In the genomic region with DNA sequence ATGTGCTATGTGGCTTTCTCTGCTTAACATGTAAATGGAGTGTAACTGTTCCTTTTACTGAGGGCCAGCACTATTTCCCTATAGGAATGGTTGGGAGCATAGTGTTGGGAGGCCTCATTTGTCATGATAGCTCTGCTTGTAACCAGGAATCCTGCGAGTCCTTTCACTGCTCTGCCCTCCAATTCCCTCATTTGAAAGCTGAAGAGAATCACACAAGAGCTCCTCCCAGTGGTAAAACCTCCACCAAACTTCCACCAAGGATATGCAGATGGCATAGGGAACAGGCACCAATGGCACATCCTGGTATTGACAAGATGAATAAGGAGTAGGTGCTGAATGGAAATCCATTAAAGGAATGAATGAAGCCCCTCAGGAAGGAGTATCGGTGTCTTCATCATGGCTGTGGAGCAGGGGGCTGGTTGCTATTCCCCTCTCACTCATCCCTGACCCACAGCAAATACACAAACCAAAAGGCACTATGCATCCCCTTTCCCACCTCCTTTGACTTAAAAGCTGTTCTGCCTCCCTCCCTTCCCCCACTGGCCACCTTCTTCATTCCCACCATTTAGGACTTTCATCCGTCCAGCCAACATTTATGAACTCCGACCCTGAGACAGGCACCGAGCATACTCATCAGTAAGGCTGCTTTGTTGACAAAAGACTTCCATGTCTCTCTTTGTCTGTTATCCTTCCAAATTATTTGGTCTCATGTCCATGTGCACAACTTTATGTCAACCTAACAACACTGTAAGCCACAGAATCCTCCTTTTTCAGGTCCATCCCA, we compare ENCODE assay signal across 8 cellular contexts.
DNase-seq lines count a peak whose midpoint lies in the region; ATAC-seq, FAIRE-seq and TF ChIP-seq lines count a peak whose summit lies in the region.

No MANE protein-coding gene starts in this region.

- H3K4me3 ChIP-seq in NT2/D1 (ENCODE audit: insufficient read length, low read depth), result no peak overlapping the region
- no peak overlapping the region for H3K4me3 ChIP-seq in endodermal cell (ENCODE audit: low read length)

- FAIRE-seq in HTR-8/SVneo (lab: Jason Lieb, UNC), result no peak

- H3K36me3 ChIP-seq in NT2/D1 (ENCODE audit: insufficient read depth, insufficient read length, low read length) (no peaks in the 10 kb centered on the region), endodermal cell (ENCODE audit: control insufficient read depth, insufficient read depth, low read length) (no peaks in the 10 kb centered on the region)

- H3K4me1 ChIP-seq in NT2/D1 (ENCODE audit: insufficient read depth, insufficient read length) (no peaks in the 10 kb centered on the region), endodermal cell (ENCODE audit: control insufficient read depth, insufficient read depth, low read length) (peaks cover 12% of the 10 kb centered on the region)

- ATAC-seq in naive thymus-derived CD8-positive, alpha-beta T cell, result no peak
- ATAC-seq in HG02973 (IDR thresholded peaks at IDR 0.05; ENCODE audit: unreplicated experiment), result no peak

- H3K9me3 ChIP-seq in NT2/D1 (ENCODE audit: insufficient read depth, low read length) (no peaks in the 10 kb centered on the region), endodermal cell (ENCODE audit: control insufficient read depth, low read length) (no peaks in the 10 kb centered on the region)

- POLR2A ChIA-PET in naive thymus-derived CD8-positive, alpha-beta T cell (lab: Charles Lee), result interaction anchor here (1.0 kb wide), 1 partner anchor 15 kb away, joined by 3 read pairs; no protein-coding TSS in a partner anchor

- TF ChIP-seq CTCF in endodermal cell (conservative IDR thresholded peaks at IDR 0.05), result peak; percentile 76

- H3K4me1 Mint-ChIP-seq in endodermal cell, result peaks cover 40% of the 10 kb centered on the region
- peaks cover 40 to 87% (median 83%) of the 10 kb centered on the region in 4 donors for H3K4me1 Mint-ChIP-seq in naive thymus-derived CD8-positive, alpha-beta T cell

- 73 to 78% methylated on average over 4 to 5 of the region's 5 CpGs for WGBS in endodermal cell (ENCODE audit: insufficient coverage in 1 of 2, insufficient read length in 1 of 2), 2 experiments

- H3K27ac ChIP-seq in endodermal cell (ENCODE audit: low read depth, low read length), result no peak overlapping the region

- peaks cover 9% of the 10 kb centered on the region for H3K36me3 Mint-ChIP-seq in endodermal cell (ENCODE audit: low read depth)
- H3K36me3 Mint-ChIP-seq in naive thymus-derived CD8-positive, alpha-beta T cell, result peaks cover 0 to 77% (median 0%) of the 10 kb centered on the region in 3 donors

- H3K4me3 Mint-ChIP-seq in endodermal cell, result no peak overlapping the region
- no peak overlapping the region for H3K4me3 Mint-ChIP-seq in naive thymus-derived CD8-positive, alpha-beta T cell

- no peak overlapping the region for H3K9ac ChIP-seq in NT2/D1 (ENCODE audit: insufficient read length, low read depth)
- H3K9ac ChIP-seq in endodermal cell (ENCODE audit: extremely low read depth, low read length, poor library complexity, severe bottlenecking), result no peak overlapping the region

- H3K27me3 ChIP-seq in NT2/D1 (ENCODE audit: insufficient read depth, insufficient read length), result no peaks in the 10 kb centered on the region
- H3K27me3 ChIP-seq in endodermal cell (ENCODE audit: control insufficient read depth, insufficient read depth, low read length, poor library complexity, severe bottlenecking), result no peaks in the 10 kb centered on the region

- H3K27me3 Mint-ChIP-seq in endodermal cell (ENCODE audit: insufficient read depth), result no peaks in the 10 kb centered on the region
- H3K27me3 Mint-ChIP-seq in naive thymus-derived CD8-positive, alpha-beta T cell, result no peaks in the 10 kb centered on the region

- no peaks in the 10 kb centered on the region for H3K9me3 Mint-ChIP-seq in endodermal cell
- no peaks in the 10 kb centered on the region for H3K9me3 Mint-ChIP-seq in naive thymus-derived CD8-positive, alpha-beta T cell

- peak; percentile 37 for DNase-seq in EH (ENCODE audit: low read depth)
- DNase-seq in NT2/D1 (ENCODE audit: low read depth, low spot score), result peak; percentile 67
- peak; percentile 84 for DNase-seq in endodermal cell
- DNase-seq in naive thymus-derived CD8-positive, alpha-beta T cell, result no peak
- DNase-seq in DMS114 treated with DMSO at 0.1 percent for 48 hours (lab: John Stamatoyannopoulos, UW; ENCODE audit: unreplicated experiment), result no peak
- no peak for DNase-seq in NCI-H1417 treated with DMSO at 0.1 percent for 48 hours (lab: John Stamatoyannopoulos, UW)
- no peak for DNase-seq in HTR-8/SVneo (ENCODE audit: insufficient read length, low spot score)

- H3K27ac Mint-ChIP-seq in endodermal cell, result no peak overlapping the region
- H3K27ac Mint-ChIP-seq in naive thymus-derived CD8-positive, alpha-beta T cell, result peak overlapping the region; percentile 6 to 85 (median 76)

Comparison
In these comparisons a context has a peak if more than half of its experiments do, and no peak if none do; other contexts are left out.
1. DNase-seq: peak in EH (single experiment), NT2/D1 (single experiment) and endodermal cell (single experiment); none in naive thymus-derived CD8-positive, alpha-beta T cell (0 of 10), DMS114 treated with DMSO at 0.1 percent for 48 hours (single experiment), NCI-H1417 treated with DMSO at 0.1 percent for 48 hours (single experiment) and HTR-8/SVneo (single experiment).